26 cellular contexts compared by ENCODE assay signal in genomic region chr10:100489388-100489787, GRCh38. TPM values are rescaled to one million over a fixed set of nuclear protein-coding genes. Genes with fewer than 3 reads are reported as not detected.
"Had no signal": no experiment of that assay in that cellular context is flagged by ENCODE, and none has a peak within 500 bp of the region (broad histone marks: within the 10 kb centered on the region; RNA-seq: fewer than 3 reads in every experiment).

No MANE protein-coding gene starts in this region.

- DNase-seq: activated CD4-positive, alpha-beta T cell treated with anti-CD3 and anti-CD28 coated beads, Interleukin-2, amount 10 ng/mL, durations not matched to agents 7 days and 5 days; activated CD4-positive, CD25-positive, alpha-beta regulatory T cell treated with anti-CD3 and anti-CD28 coated beads, Interleukin-2, amount 50 U/mL, for 72 hours; activated T-cell treated with anti-CD3 and anti-CD28 coated beads for 4 hours; activated T-cell treated with anti-CD3 and anti-CD28 coated beads, Interleukin-2, amount 50 U/mL, for 48 hours; brain microvascular endothelial cell; NCI-H1092 treated with DMSO at 0.1 percent for 48 hours; NCI-H1436; NCI-H1694 treated with DMSO at 0.1 percent for 48 hours; NCI-H2029 treated with DMSO at 0.1 percent for 48 hours; NCI-H345; NCI-H510A; NCI-H69; NK-92 treated with Interleukin-12 subunit alpha and Interleukin-12 subunit beta, amount 100 ng/mL, for 24 hours; OCI-M1; Peyer's patch; Right ventricle myocardium superior; SJCRH30; SK-N-SH; T-helper 9 cell had no signal

- H3K4me1 ChIP-seq: Peyer's patch, SJCRH30 had no signal

- H3K4me1 Mint-ChIP-seq: activated naive CD4-positive, alpha-beta T cell treated with anti-CD3 and anti-CD28 coated beads, Interleukin-2, amount 50 U/mL, for 24 hours had no signal

- ATAC-seq: WTC11 had no signal

- H3K27me3 Mint-ChIP-seq: activated CD4-positive, alpha-beta T cell treated with anti-CD3 and anti-CD28 coated beads, Interleukin-2, amount 10 ng/mL, durations not matched to agents 7 days and 5 days; activated naive CD4-positive, alpha-beta T cell treated with anti-CD3 and anti-CD28 coated beads, Interleukin-2, amount 50 U/mL, for 24 hours had no signal

- H3K4me3 ChIP-seq: cardiac muscle cell, Peyer's patch, SJCRH30 had no signal

- H3K9ac ChIP-seq: KMS-11, SK-N-SH had no signal

- H3K27ac ChIP-seq: brain microvascular endothelial cell, cardiac muscle cell, KMS-11, Peyer's patch, RWPE1, SJCRH30 had no signal

- H3K36me3 ChIP-seq: SJCRH30 had no signal

- H3K9me3 ChIP-seq: Peyer's patch, SJCRH30, SK-N-SH had no signal

- H3K27ac Mint-ChIP-seq: activated naive CD4-positive, alpha-beta T cell treated with anti-CD3 and anti-CD28 coated beads, Interleukin-2, amount 50 U/mL, for 24 hours; WTC11 had no signal

- H3K4me3 Mint-ChIP-seq: activated CD4-positive, alpha-beta T cell treated with anti-CD3 and anti-CD28 coated beads, Interleukin-2, amount 10 ng/mL, durations not matched to agents 7 days and 5 days; activated naive CD4-positive, alpha-beta T cell treated with anti-CD3 and anti-CD28 coated beads, Interleukin-2, amount 50 U/mL, for 24 hours; WTC11 had no signal

- H3K9me3 Mint-ChIP-seq: activated CD4-positive, alpha-beta T cell treated with anti-CD3 and anti-CD28 coated beads, Interleukin-2, amount 10 ng/mL, durations not matched to agents 7 days and 5 days; activated naive CD4-positive, alpha-beta T cell treated with anti-CD3 and anti-CD28 coated beads, Interleukin-2, amount 50 U/mL, for 24 hours; WTC11 had no signal

RNA-seq across cellular contexts. Expression of gene WNT8B, which starts 26.6 kb away (rescaled TPM):
- total RNA-seq: cardiac muscle cell; MCF 10A; Peyer's patch; Right ventricle myocardium superior; SJCRH30; T-helper 1 cell treated with Interleukin-12 subunit alpha and Interleukin-12 subunit beta and Interleukin-4 antibody, amounts not matched to agents 30 ng/mL and 1 ng/mL, for 36 hours had no signal
- polyA plus RNA-seq: cardiac muscle cell had no signal
